In the genomic region with DNA sequence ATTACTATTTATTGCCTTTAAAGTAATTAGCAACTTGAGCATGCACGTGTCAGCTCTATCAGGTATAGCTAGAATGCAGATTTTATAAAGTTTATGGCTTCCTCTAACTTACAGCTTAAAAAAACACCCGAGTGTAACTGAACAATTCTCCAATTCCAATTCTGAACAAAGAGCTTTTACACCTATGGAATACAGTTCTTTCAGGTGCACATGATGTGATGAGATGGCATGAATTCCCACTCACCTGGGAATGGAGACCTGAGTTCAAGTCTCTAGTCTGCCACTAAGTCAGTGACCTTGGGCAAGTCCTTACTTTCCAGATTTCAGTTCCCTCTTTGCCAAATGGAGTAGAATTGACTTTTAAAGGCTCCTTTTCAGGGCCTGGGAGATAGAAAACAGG, we compare ENCODE assay signal across 8 cellular contexts. TPM values are rescaled to one million over a fixed set of nuclear protein-coding genes. Genes with fewer than 3 reads are reported as not detected.
DNase-seq lines count a peak whose midpoint lies in the region; TF ChIP-seq lines count a peak whose summit lies in the region.

No MANE protein-coding gene starts in this region.

- peak overlapping the region; percentile 80 for H3K4me2 ChIP-seq in hepatocyte
- peak overlapping the region; percentile 90 for H3K4me2 ChIP-seq in smooth muscle cell

- H3K9me2 ChIP-seq in hepatocyte (replicated peaks; ENCODE audit: insufficient read depth), result no peaks in the 10 kb centered on the region

- peaks cover 56% of the 10 kb centered on the region for H4K20me1 ChIP-seq in hepatocyte (ENCODE audit: insufficient read depth, poor library complexity, severe bottlenecking)
- H4K20me1 ChIP-seq in smooth muscle cell (ENCODE audit: low read depth), result peaks cover 66% of the 10 kb centered on the region

- H3K27me3 ChIP-seq in HL-60 (ENCODE audit: insufficient read depth, poor library complexity, severe bottlenecking) (no peaks in the 10 kb centered on the region), hepatocyte (no peaks in the 10 kb centered on the region), smooth muscle cell (ENCODE audit: low read depth) (no peaks in the 10 kb centered on the region)

- H3K9me3 ChIP-seq in hepatocyte (ENCODE audit: low read depth), result no peaks in the 10 kb centered on the region
- H3K9me3 ChIP-seq in smooth muscle cell (replicated peaks; ENCODE audit: low read depth), result no peaks in the 10 kb centered on the region

- DNase-seq in HL-60 (ENCODE audit: low read depth in 1 of 2, low spot score in 1 of 2) (no peak), hepatocyte (ENCODE audit: low spot score) (no peak), smooth muscle cell (lab: John Stamatoyannopoulos, UW; ENCODE audit: unreplicated experiment) (no peak), NCI-H510A (lab: John Stamatoyannopoulos, UW) (no peak), KG1 (lab: John Stamatoyannopoulos, UW) (no peak), NCI-H2081 (lab: John Stamatoyannopoulos, UW) (no peak)
- DNase-seq in stimulated activated CD4-positive, alpha-beta T cell treated with anti-CD3 and anti-CD28 coated beads, Interleukin-4, amount 100 ng/mL, for 4 hours, result no peak

- peaks cover under 1% of the 10 kb centered on the region for H3F3A ChIP-seq in smooth muscle cell (ENCODE audit: low read depth)

- 2% methylated on average over 2 of the region's 2 CpGs for WGBS in hepatocyte (ENCODE audit: low lambda C conversion rate, missing lambda C conversion rate)
- WGBS in smooth muscle cell (ENCODE audit: low lambda C conversion rate), result 6% methylated on average over 2 of the region's 2 CpGs

- no peak overlapping the region for H2AFZ ChIP-seq in hepatocyte
- H2AFZ ChIP-seq in smooth muscle cell (ENCODE audit: low read depth), result no peak overlapping the region

- peak overlapping the region; percentile 92 for H3K27ac ChIP-seq in HL-60 (replicated peaks)
- peak overlapping the region; percentile 100 for H3K27ac ChIP-seq in hepatocyte
- peak overlapping the region; percentile 98 for H3K27ac ChIP-seq in smooth muscle cell (ENCODE audit: low read depth)

- H3K9ac ChIP-seq in smooth muscle cell (ENCODE audit: low read depth), result peak overlapping the region; percentile 99

- H3K4me1 ChIP-seq in hepatocyte (ENCODE audit: insufficient read depth) (peaks cover 39% of the 10 kb centered on the region), smooth muscle cell (ENCODE audit: low read depth) (peaks cover 31% of the 10 kb centered on the region)

- H3K36me3 ChIP-seq in hepatocyte (replicated peaks; ENCODE audit: insufficient read depth, low read depth) (peaks cover 5% of the 10 kb centered on the region), smooth muscle cell (ENCODE audit: low read depth) (peaks cover 15% of the 10 kb centered on the region)

- TF ChIP-seq CTCF in HL-60 (IDR thresholded peaks at IDR 0.05; ENCODE audit: insufficient read depth, low read length) (no peak), WI38 (IDR thresholded peaks at IDR 0.05; ENCODE audit: low read depth, low read length) (no peak), hepatocyte (IDR thresholded peaks at IDR 0.05; ENCODE audit: poor library complexity) (no peak), smooth muscle cell (IDR thresholded peaks at IDR 0.05; ENCODE audit: borderline replicate concordance, insufficient read depth, poor library complexity, severe bottlenecking) (no peak)

- H3K79me2 ChIP-seq in hepatocyte (peaks cover 66% of the 10 kb centered on the region), smooth muscle cell (ENCODE audit: low read depth) (peaks cover 67% of the 10 kb centered on the region)

- H3K4me3 ChIP-seq in HL-60 (replicated peaks; ENCODE audit: insufficient read depth, low read length), result peak overlapping the region; percentile 79
- H3K4me3 ChIP-seq in WI38 (ENCODE audit: low read depth, low read length), result peak overlapping the region; percentile 81
- peak overlapping the region; percentile 74 for H3K4me3 ChIP-seq in hepatocyte
- H3K4me3 ChIP-seq in smooth muscle cell, result peak overlapping the region; percentile 61

RNA-seq across cellular contexts. Expression of a gene that starts 1.8 kb away (rescaled TPM):
- total RNA-seq in hepatocyte, result 212 and 288 TPM in 2 replicates
- 188 and 208 TPM in 2 replicates for polyA plus RNA-seq in hepatocyte
- 244 and 251 TPM in 2 replicates for total RNA-seq in smooth muscle cell
- polyA plus RNA-seq in smooth muscle cell, result 163 and 186 TPM in 2 replicates
